ENCODE assay signal across 8 cellular contexts in the genomic region with DNA sequence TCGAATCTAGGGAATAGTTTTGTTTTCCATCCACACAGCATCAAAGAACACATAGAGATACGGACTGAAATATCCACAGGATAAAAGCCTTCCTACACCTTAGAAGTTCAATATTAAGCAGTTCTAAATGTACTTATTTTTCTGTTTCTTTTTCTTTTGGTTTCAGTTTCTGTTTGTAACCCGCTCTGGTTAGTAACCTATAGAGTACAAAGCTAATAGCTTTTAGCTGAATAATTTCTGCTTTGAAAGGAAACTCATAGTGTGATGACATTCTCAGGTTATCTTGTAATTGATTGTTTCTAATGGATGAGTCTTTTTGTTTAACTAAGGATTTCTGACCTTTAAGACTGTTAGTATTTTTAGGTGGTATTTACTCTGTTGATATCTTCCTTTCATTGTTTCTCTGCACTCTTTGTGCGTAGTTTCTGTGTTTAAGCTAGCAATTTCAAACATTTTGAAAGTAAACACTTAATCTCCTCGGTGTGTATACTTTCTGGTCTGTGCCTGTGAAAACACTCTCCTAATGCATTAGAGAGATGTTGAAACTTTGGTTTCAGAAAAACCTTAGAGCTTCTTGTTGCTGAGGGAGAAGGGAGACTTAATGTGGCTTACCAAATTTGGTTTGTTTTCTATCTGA.
DNase-seq lines count a peak whose midpoint lies in the region; ATAC-seq and TF ChIP-seq lines count a peak whose summit lies in the region.

No MANE protein-coding gene starts in this region.

- peaks cover 2% of the 10 kb centered on the region for H3F3A ChIP-seq in smooth muscle cell (ENCODE audit: low read depth)

- H3K27me3 ChIP-seq in smooth muscle cell (ENCODE audit: low read depth) (no peaks in the 10 kb centered on the region), upper lobe of left lung (no peaks in the 10 kb centered on the region)

- H2AFZ ChIP-seq in smooth muscle cell (ENCODE audit: low read depth): peak overlapping the region; percentile 89

- H3K4me1 ChIP-seq in smooth muscle cell (ENCODE audit: low read depth): no peaks in the 10 kb centered on the region
- peaks cover 0 to 14% (median 3%) of the 10 kb centered on the region in 4 donors for H3K4me1 ChIP-seq in upper lobe of left lung

- ATAC-seq in GM18505 (IDR thresholded peaks at IDR 0.05; ENCODE audit: unreplicated experiment) (peak; percentile 73), HG02610 (IDR thresholded peaks at IDR 0.05; ENCODE audit: unreplicated experiment) (peak; percentile 76), upper lobe of left lung (ENCODE audit: low FRiP score in 2 of 2) (no peak)

- peak; percentile 58 for DNase-seq in NCI-H748 treated with DMSO at 0.1 percent for 48 hours (lab: John Stamatoyannopoulos, UW)
- DNase-seq in epithelial cell of proximal tubule (ENCODE audit: low read depth): no peak
- no peak for DNase-seq in smooth muscle cell (lab: John Stamatoyannopoulos, UW; ENCODE audit: unreplicated experiment)
- no peak for DNase-seq in GM03348 (ENCODE audit: low spot score)
- no peak for DNase-seq in SKM-1 treated with dmso at 0.1 percent for 144 hours (lab: John Stamatoyannopoulos, UW; ENCODE audit: unreplicated experiment)
- no peak for DNase-seq in upper lobe of left lung

- TF ChIP-seq CTCF in epithelial cell of proximal tubule (conservative IDR thresholded peaks at IDR 0.05; ENCODE audit: low read depth, low read length): no peak
- TF ChIP-seq CTCF in smooth muscle cell (IDR thresholded peaks at IDR 0.05; ENCODE audit: borderline replicate concordance, insufficient read depth, poor library complexity, severe bottlenecking): no peak
- TF ChIP-seq CTCF in upper lobe of left lung (IDR thresholded peaks at IDR 0.05): no peak

- H3K4me3 ChIP-seq in epithelial cell of proximal tubule (ENCODE audit: low read depth, low read length) (peak overlapping the region; percentile 19), smooth muscle cell (peak overlapping the region; percentile 43), upper lobe of left lung (peak overlapping the region in 2 of 4 donors; percentile 28 to 29)

- 53% methylated on average over 5 of the region's 5 CpGs for WGBS in smooth muscle cell (ENCODE audit: low lambda C conversion rate)
- 17 to 18% methylated on average over 5 of the region's 5 CpGs for WGBS in upper lobe of left lung, 2 donors

- H3K79me2 ChIP-seq in smooth muscle cell (ENCODE audit: low read depth): no peaks in the 10 kb centered on the region

- H3K9me3 ChIP-seq in smooth muscle cell (replicated peaks; ENCODE audit: low read depth) (no peaks in the 10 kb centered on the region), upper lobe of left lung (no peaks in the 10 kb centered on the region)

- H3K27ac ChIP-seq in smooth muscle cell (ENCODE audit: low read depth) (no peak overlapping the region), upper lobe of left lung (peak overlapping the region in 2 of 4 donors; percentile 36 to 74)

- peak overlapping the region; percentile 75 for H3K4me2 ChIP-seq in smooth muscle cell

- no peaks in the 10 kb centered on the region for H4K20me1 ChIP-seq in smooth muscle cell (ENCODE audit: low read depth)

- peak overlapping the region; percentile 2 for H3K9ac ChIP-seq in smooth muscle cell (ENCODE audit: low read depth)

- no peaks in the 10 kb centered on the region for H3K36me3 ChIP-seq in smooth muscle cell (ENCODE audit: low read depth)
- H3K36me3 ChIP-seq in upper lobe of left lung: no peaks in the 10 kb centered on the region

- TF ChIP-seq POLR2A in GM18505 (IDR thresholded peaks at IDR 0.05; ENCODE audit: borderline replicate concordance, extremely low read depth, insufficient read depth, insufficient read length) (no peak), upper lobe of left lung (IDR thresholded peaks at IDR 0.05) (no peak)

- TF ChIP-seq EP300 in upper lobe of left lung (IDR thresholded peaks at IDR 0.05): no peak

Comparison
In these comparisons a context has a peak if more than half of its experiments do, and no peak if none do; other contexts are left out.
1. ATAC-seq: peak in GM18505 (single experiment) and HG02610 (single experiment); none in upper lobe of left lung (0 of 2).